In genomic region chr19:3575949-3576673, GRCh38 we compare ENCODE assay signal across 1 cellular context.
TF ChIP-seq lines count a peak whose summit lies in the region.

No MANE protein-coding gene starts in this region.

TF ChIP-seq in GM23338, 12 proteins besides CTCF, POLR2A, EP300 and RAD21:
- no peak for TF ChIP-seq ZNF462 (CRISPR knock-in tag; IDR thresholded peaks at IDR 0.05)
